ENCODE assay signal across 7 cellular contexts in genomic region chr2:27050996-27051901, GRCh38. TPM values are rescaled to one million over a fixed set of nuclear protein-coding genes. Genes with fewer than 3 reads are reported as not detected.
DNase-seq lines count a peak whose midpoint lies in the region; ATAC-seq and TF ChIP-seq lines count a peak whose summit lies in the region.

Gene AGBL5 (plus strand): TSS chr2:27051668. CDS start chr2:27052959, 1,291 bp downstream.

- H3K36me3 ChIP-seq in hepatocyte (replicated peaks; ENCODE audit: insufficient read depth, low read depth) = no peaks in the 10 kb centered on the region

- H3K4me1 ChIP-seq in hepatocyte (ENCODE audit: insufficient read depth) = peaks cover 12% of the 10 kb centered on the region

- DNase-seq in NCI-H2081 treated with DMSO at 0.1 percent for 48 hours (lab: John Stamatoyannopoulos, UW) = peak; percentile 71
- DNase-seq in T1000 (lab: John Stamatoyannopoulos, UW) = peak; percentile 90
- peak; percentile 78 for DNase-seq in astrocyte of the cerebellum (ENCODE audit: low read depth)
- peak; percentile 96 for DNase-seq in hepatocyte (ENCODE audit: low spot score)
- peak; percentile 87 for DNase-seq in renal cortical epithelial cell (ENCODE audit: low read depth)

- no peaks in the 10 kb centered on the region for H4K20me1 ChIP-seq in hepatocyte (ENCODE audit: insufficient read depth, poor library complexity, severe bottlenecking)

- in situ Hi-C loops in astrocyte of the cerebellum (cut with HindIII; ENCODE audit: low sequenced_read_pairs) = no loop called here

- H3K4me3 ChIP-seq in astrocyte of the cerebellum (ENCODE audit: low read depth, low read length) (peak within 1 kb of the TSS; percentile 92), hepatocyte (peak within 1 kb of the TSS; percentile 85)

- peak within 1 kb of the TSS; percentile 91 for H3K27ac ChIP-seq in hepatocyte

- peak within 1 kb of the TSS; percentile 83 for H3K4me2 ChIP-seq in hepatocyte

- no peaks in the 10 kb centered on the region for H3K27me3 ChIP-seq in hepatocyte

- under 1% methylated on average over 49 of the region's 67 CpGs for WGBS in hepatocyte (ENCODE audit: low lambda C conversion rate, missing lambda C conversion rate)

- TF ChIP-seq CTCF in astrocyte of the cerebellum (IDR thresholded peaks at IDR 0.05; ENCODE audit: low read depth, low read length, missing control alignments) (no peak), hepatocyte (IDR thresholded peaks at IDR 0.05; ENCODE audit: poor library complexity) (no peak)

- peak within 1 kb of the TSS; percentile 51 for H2AFZ ChIP-seq in hepatocyte

- H3K9me3 ChIP-seq in hepatocyte (ENCODE audit: low read depth) = no peaks in the 10 kb centered on the region

- ATAC-seq in GM18519 (IDR thresholded peaks at IDR 0.05; ENCODE audit: low FRiP score, unreplicated experiment) (peak; percentile 36), HG03045 (IDR thresholded peaks at IDR 0.05; ENCODE audit: unreplicated experiment) (peak; percentile 67)

- no peaks in the 10 kb centered on the region for H3K79me2 ChIP-seq in hepatocyte

- H3K9me2 ChIP-seq in hepatocyte (replicated peaks; ENCODE audit: insufficient read depth) = no peaks in the 10 kb centered on the region

RNA-seq across cellular contexts. Expression of gene AGBL5, which starts in this region (rescaled TPM):
- total RNA-seq in hepatocyte (12.9 and 13.8 TPM in 2 replicates), renal cortical epithelial cell (23.6 and 35.0 TPM in 2 replicates)
- polyA plus RNA-seq in hepatocyte = 20.2 and 24.9 TPM in 2 replicates

Comparison
In these comparisons a context has a peak if more than half of its experiments do, and no peak if none do; other contexts are left out.
1. Peak in every context shown above with its lines: DNase-seq, ATAC-seq, H3K4me3 ChIP-seq and H3K27ac ChIP-seq.